In genomic region chr16:70747703-70748631, GRCh38 we compare ENCODE assay signal across 9 cellular contexts. TPM values are rescaled to one million over a fixed set of nuclear protein-coding genes. Genes with fewer than 3 reads are reported as not detected.
A peak's percentile ranks its signal among the peaks of the same experiment; 100 is the strongest.
DNase-seq lines count a peak whose midpoint lies in the region; ATAC-seq, FAIRE-seq and TF ChIP-seq lines count a peak whose summit lies in the region.
"Had no signal": no experiment of that assay in that cellular context is flagged by ENCODE, and none has a peak within 500 bp of the region (broad histone marks: within the 10 kb centered on the region; RNA-seq: fewer than 3 reads in every experiment).

No MANE protein-coding gene starts in this region.

- CTCF ChIA-PET in IMR-90 (lab: Yijun Ruan, JAX) = interaction anchor here (1.4 kb wide), 1 partner anchor 23 kb away, joined by 3 read pairs; no protein-coding TSS in a partner anchor

- no peaks in the 10 kb centered on the region for H4K20me1 ChIP-seq in IMR-90 (ENCODE audit: insufficient read depth, low read length)

- ATAC-seq in IMR-90 (ENCODE audit: low read depth) (no peak), GM21423 (IDR thresholded peaks at IDR 0.05; ENCODE audit: unreplicated experiment) (no peak)

- peak overlapping the region; percentile 23 for H3K27ac Mint-ChIP-seq in activated T-helper 1 cell treated with anti-CD3 and anti-CD28 coated beads, Interleukin-12 subunit alpha, Interleukin-12 subunit beta, Interleukin-2, Interleukin-4 antibody, amounts not matched to agents 30 ng/mL and 10 ng/mL and 1 ng/mL, durations not matched to agents 14 hours and 24 hours and 36 hours

- intact Hi-C loops in IMR-90 (cut with micrococcal nuclease) = no loop called here
- intact Hi-C loops in activated T-helper 1 cell treated with anti-CD3 and anti-CD28 coated beads, Interleukin-12 subunit alpha, Interleukin-12 subunit beta, Interleukin-2, Interleukin-4 antibody, amounts not matched to agents 30 ng/mL and 10 ng/mL and 1 ng/mL, durations not matched to agents 14 hours and 24 hours and 36 hours (cut with micrococcal nuclease) = loop anchor here (1.0 to 5.0 kb wide), 2 partner anchors 11 to 539 kb away; partner anchors contain the start of gene CMTR2
- intact Hi-C loops in kidney (cut with DNase I) = no loop called here

- dilution Hi-C loops in IMR-90 (cut with HindIII; ENCODE audit: low sequenced_read_pairs, unreplicated experiment) = no loop called here

- peak overlapping the region; percentile 59 for H3K27ac ChIP-seq in IMR-90 (ENCODE audit: insufficient read depth, low read length)
- H3K27ac ChIP-seq in kidney (ENCODE audit: low read depth in 2 of 2, low read length in 2 of 2) = peak overlapping the region; percentile 51 to 79
- peak overlapping the region; percentile 5 for H3K27ac ChIP-seq in substantia nigra (ENCODE audit: low read depth, low read length, poor library complexity, severe bottlenecking)
- H3K27ac ChIP-seq: cardiac muscle cell had no signal

- peak overlapping the region; percentile 49 for H2AFZ ChIP-seq in IMR-90 (replicated peaks; ENCODE audit: low read length, poor library complexity)

- no peak overlapping the region for H3K9ac ChIP-seq in IMR-90 (ENCODE audit: low read depth, low read length)
- H3K9ac ChIP-seq in kidney (ENCODE audit: low read length in 2 of 2) = no peak overlapping the region

- WGBS in IMR-90 (ENCODE audit: extremely low coverage in 2 of 2, insufficient read length in 1 of 2), 2 experiments = 97% methylated on average over 6 of the region's 15 CpGs; no CpG with 5 or more reads in 1 of the 2 experiments

- H3K4me3 ChIP-seq in IMR-90 (ENCODE audit: insufficient read depth, low read depth, low read length) = no peak overlapping the region
- H3K4me3 ChIP-seq in kidney (ENCODE audit: low read length in 2 of 2) = no peak overlapping the region
- H3K4me3 ChIP-seq: cardiac muscle cell had no signal

- POLR2A ChIA-PET in IMR-90 (lab: Charles Lee; ENCODE audit: unreplicated experiment) = no interaction called here

- peak overlapping the region; percentile 93 for H2AK9ac ChIP-seq in IMR-90 (replicated peaks; ENCODE audit: low read depth, low read length, poor library complexity)

- no peaks in the 10 kb centered on the region for H3K27me3 Mint-ChIP-seq in activated T-helper 1 cell treated with anti-CD3 and anti-CD28 coated beads, Interleukin-12 subunit alpha, Interleukin-12 subunit beta, Interleukin-2, Interleukin-4 antibody, amounts not matched to agents 30 ng/mL and 10 ng/mL and 1 ng/mL, durations not matched to agents 14 hours and 24 hours and 36 hours (ENCODE audit: insufficient read depth)

- peak overlapping the region; percentile 86 for H2BK20ac ChIP-seq in IMR-90 (ENCODE audit: low read depth, low read length)

- H3K23ac ChIP-seq in IMR-90 (ENCODE audit: low read depth, low read length) = peak overlapping the region; percentile 74

- no peak for TF ChIP-seq POLR2A in IMR-90 (IDR thresholded peaks at IDR 0.05; ENCODE audit: low read depth, low read length)
- TF ChIP-seq POLR2A in GM12892 (IDR thresholded peaks at IDR 0.05; ENCODE audit: low read depth, low read length) = no peak

- in situ Hi-C loops in IMR-90 (cut with MboI; ENCODE audit: low sequenced_read_pairs) = no loop called here

- H4K91ac ChIP-seq in IMR-90 (ENCODE audit: insufficient read depth, low read depth, low read length) = peak overlapping the region; percentile 87

- peaks cover 55% of the 10 kb centered on the region for H3K9me1 ChIP-seq in IMR-90 (ENCODE audit: insufficient read depth, low read length)

- H2AK5ac ChIP-seq in IMR-90 (ENCODE audit: low read depth, low read length) = peak overlapping the region; percentile 99

- peaks cover 14% of the 10 kb centered on the region for H3K36me3 Mint-ChIP-seq in activated T-helper 1 cell treated with anti-CD3 and anti-CD28 coated beads, Interleukin-12 subunit alpha, Interleukin-12 subunit beta, Interleukin-2, Interleukin-4 antibody, amounts not matched to agents 30 ng/mL and 10 ng/mL and 1 ng/mL, durations not matched to agents 14 hours and 24 hours and 36 hours (ENCODE audit: low read depth)

- no peak for TF ChIP-seq RAD21 in IMR-90 (IDR thresholded peaks at IDR 0.05; ENCODE audit: low read length)

- peaks cover 43% of the 10 kb centered on the region for H3K4me1 Mint-ChIP-seq in activated T-helper 1 cell treated with anti-CD3 and anti-CD28 coated beads, Interleukin-12 subunit alpha, Interleukin-12 subunit beta, Interleukin-2, Interleukin-4 antibody, amounts not matched to agents 30 ng/mL and 10 ng/mL and 1 ng/mL, durations not matched to agents 14 hours and 24 hours and 36 hours (ENCODE audit: low read depth)

- H3K79me1 ChIP-seq in IMR-90 (ENCODE audit: low read depth in 1 of 2, low read length in 2 of 2) = peaks cover 10 to 72% of the 10 kb centered on the region in 2 experiments; a peak in 3 of 4 replicates

- H3K18ac ChIP-seq in IMR-90 (ENCODE audit: low read depth, low read length) = peak overlapping the region; percentile 48

- H3K36me3 ChIP-seq in IMR-90 (ENCODE audit: control insufficient read depth, insufficient read depth, low read length) (peaks cover 8% of the 10 kb centered on the region; the same call in 1 of the 2 replicates), kidney (ENCODE audit: control insufficient read depth in 1 of 2, insufficient read depth in 2 of 2, low read length in 2 of 2) (peaks cover 2 to 4% of the 10 kb centered on the region in 2 donors)
- H3K36me3 ChIP-seq: cardiac muscle cell had no signal

- BruUV-seq in IMR-90 (replicated peaks; lab: Mats Ljungman, UMichigan) = no TSS peak

- H3K9me3 Mint-ChIP-seq in activated T-helper 1 cell treated with anti-CD3 and anti-CD28 coated beads, Interleukin-12 subunit alpha, Interleukin-12 subunit beta, Interleukin-2, Interleukin-4 antibody, amounts not matched to agents 30 ng/mL and 10 ng/mL and 1 ng/mL, durations not matched to agents 14 hours and 24 hours and 36 hours = no peaks in the 10 kb centered on the region

- H3K14ac ChIP-seq in IMR-90 (replicated peaks; ENCODE audit: low read depth, low read length) = peak overlapping the region; percentile 74

- DNase-seq in IMR-90 = peak; percentile 16
- DNase-seq in activated T-helper 1 cell treated with anti-CD3 and anti-CD28 coated beads, Interleukin-12 subunit alpha, Interleukin-12 subunit beta, Interleukin-2, Interleukin-4 antibody, amounts not matched to agents 30 ng/mL and 10 ng/mL and 1 ng/mL, durations not matched to agents 14 hours and 24 hours and 36 hours (ENCODE audit: low spot score) = no peak
- DNase-seq in kidney = no peak
- no peak for DNase-seq in substantia nigra (lab: John Stamatoyannopoulos, UW)
- no peak for DNase-seq in GM12892 (ENCODE audit: insufficient read length)
- DNase-seq in foreskin melanocyte = no peak
- DNase-seq: NCI-H2171 had no signal

- no peak overlapping the region for H3K4me3 Mint-ChIP-seq in activated T-helper 1 cell treated with anti-CD3 and anti-CD28 coated beads, Interleukin-12 subunit alpha, Interleukin-12 subunit beta, Interleukin-2, Interleukin-4 antibody, amounts not matched to agents 30 ng/mL and 10 ng/mL and 1 ng/mL, durations not matched to agents 14 hours and 24 hours and 36 hours

- H3K4ac ChIP-seq in IMR-90 (ENCODE audit: low read depth, low read length) = peak overlapping the region; percentile 95

- H2BK5ac ChIP-seq in IMR-90 (ENCODE audit: low read depth, low read length, poor library complexity, severe bottlenecking) = peak overlapping the region; percentile 88

- H2BK15ac ChIP-seq in IMR-90 (ENCODE audit: low read depth, low read length) = peak overlapping the region; percentile 82; the same call in 2 of the 3 replicates

- H3K56ac ChIP-seq in IMR-90 (ENCODE audit: extremely low read depth, insufficient read depth, low read length) = no peak overlapping the region; the same call in 1 of the 2 replicates

- no peak overlapping the region for H3K4me2 ChIP-seq in IMR-90 (ENCODE audit: low read depth, low read length)

- H3K4me1 ChIP-seq in IMR-90 (ENCODE audit: control insufficient read depth, insufficient read depth, low read length) (peaks cover 53% of the 10 kb centered on the region), kidney (ENCODE audit: control insufficient read depth in 1 of 2, insufficient read depth in 1 of 2, low read depth in 1 of 2, low read length in 2 of 2) (peaks cover 36 to 46% of the 10 kb centered on the region in 2 donors)

- TF ChIP-seq CTCF in IMR-90 (conservative IDR thresholded peaks at IDR 0.05; ENCODE audit: low read depth, low read length) = no peak
- TF ChIP-seq CTCF in kidney (IDR thresholded peaks at IDR 0.05; ENCODE audit: borderline replicate concordance, extremely low read depth, insufficient read depth) = no peak

- H3K27me3 ChIP-seq in IMR-90 (ENCODE audit: control insufficient read depth, insufficient read depth, low read length) = no peaks in the 10 kb centered on the region
- H3K27me3 ChIP-seq: cardiac muscle cell had no signal

- no peak for FAIRE-seq in kidney (lab: Jason Lieb, UNC)
- no peak for FAIRE-seq in GM12892 (lab: Jason Lieb, UNC)

- peak overlapping the region; percentile 40 for H4K5ac ChIP-seq in IMR-90 (ENCODE audit: low read depth, low read length)

- peak overlapping the region; percentile 27 to 56; a peak in 1 of 4 replicates for H4K8ac ChIP-seq in IMR-90 (ENCODE audit: low read depth in 2 of 2, low read length in 2 of 2)

- peak overlapping the region; percentile 85 for H2BK120ac ChIP-seq in IMR-90 (ENCODE audit: low read depth, low read length)

- H3K9me3 ChIP-seq in IMR-90 (ENCODE audit: control insufficient read depth, insufficient read depth, low read length) = no peaks in the 10 kb centered on the region
- no peaks in the 10 kb centered on the region for H3K9me3 ChIP-seq in kidney (ENCODE audit: control insufficient read depth in 1 of 2, low read length in 2 of 2)

TF ChIP-seq in IMR-90, 13 proteins besides CTCF, POLR2A, EP300 and RAD21 (continues in another document):
- TF ChIP-seq MAZ (IDR thresholded peaks at IDR 0.05; ENCODE audit: borderline replicate concordance, low read depth, low read length) (no peak), CHD1 (IDR thresholded peaks at IDR 0.05; ENCODE audit: low read depth, low read length) (no peak), USF2 (IDR thresholded peaks at IDR 0.05; ENCODE audit: low read depth, low read length) (no peak)

RNA-seq across cellular contexts. Expression of gene VAC14, which starts 53.0 kb away (rescaled TPM):
- 18.3 and 21.1 TPM in 2 replicates for total RNA-seq in IMR-90 (2012; rRNA removed)
- 40.2 and 48.3 TPM in 2 replicates for polyA plus RNA-seq in IMR-90 (2012; rRNA removed)
- 29.7 and 39.3 TPM in 2 replicates for polyA plus RNA-seq in IMR-90 (2012; cell fraction: cytosol; rRNA removed)
- 29.2 and 68.0 TPM in 2 replicates for polyA plus RNA-seq in IMR-90 (2012; cell fraction: nucleus; rRNA removed; ENCODE audit: low replicate concordance)
- 36.6 and 37.5 TPM in 2 replicates for total RNA-seq in activated T-helper 1 cell treated with anti-CD3 and anti-CD28 coated beads, Interleukin-12 subunit alpha, Interleukin-12 subunit beta, Interleukin-2, Interleukin-4 antibody, amounts not matched to agents 30 ng/mL and 10 ng/mL and 1 ng/mL, durations not matched to agents 14 hours and 24 hours and 36 hours
- 36.8 TPM for total RNA-seq in kidney
- 41.9 TPM for polyA plus RNA-seq in kidney (ENCODE audit: insufficient read depth, low read depth, low replicate concordance)
- polyA plus RNA-seq in GM12892 (2012; ENCODE audit: missing spikeins) = 13.3 TPM

Comparison
In these comparisons a context has a peak if more than half of its experiments do, and no peak if none do; other contexts are left out.
1. H3K27ac ChIP-seq: peak in every context shown above with its lines; median percentile 65 in kidney; 59 in IMR-90; 5 in substantia nigra.